Comparison of ENCODE assay signal across 14 cellular contexts in the genomic region with DNA sequence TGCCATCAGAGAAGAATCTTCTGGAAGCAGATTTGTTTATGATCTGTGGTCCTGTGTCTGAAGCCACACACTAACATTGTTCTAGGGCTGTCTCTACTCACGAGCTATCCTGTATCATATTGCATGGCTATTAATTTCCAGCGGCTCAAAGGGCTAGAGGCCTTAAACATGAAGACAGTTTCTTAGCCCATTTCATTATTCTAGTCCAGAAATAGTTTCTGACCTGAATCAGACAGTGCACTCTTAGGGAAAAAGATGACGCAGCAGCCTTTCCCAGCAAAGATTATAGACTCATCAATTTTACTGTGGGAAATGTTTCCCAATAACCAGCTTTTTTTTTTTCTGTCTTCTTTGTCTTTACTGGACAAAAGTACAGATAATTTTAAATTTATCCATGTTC.
DNase-seq lines count a peak whose midpoint lies in the region; ATAC-seq, FAIRE-seq and TF ChIP-seq lines count a peak whose summit lies in the region.
"Had no signal": no experiment of that assay in that cellular context is flagged by ENCODE, and none has a peak within 500 bp of the region (broad histone marks: within the 10 kb centered on the region; RNA-seq: fewer than 3 reads in every experiment).

No MANE protein-coding gene starts in this region.

- no peak overlapping the region for H3K4me3 ChIP-seq in RWPE2 (ENCODE audit: severe bottlenecking)
- no peak overlapping the region for H3K4me3 ChIP-seq in psoas muscle
- H3K4me3 ChIP-seq: K562 had no signal

- H3K4me3 Mint-ChIP-seq in CD14-positive monocyte = no peak overlapping the region
- H3K4me3 Mint-ChIP-seq: activated T-cell treated with anti-CD3 and anti-CD28 coated beads, Interleukin-2, amount 50 U/mL, for 24 hours; brain; CD8-positive, alpha-beta memory T cell had no signal

- peak; percentile 91 for DNase-seq in EL
- no peak for DNase-seq in RWPE2 (ENCODE audit: low spot score)
- DNase-seq in fibroblast of gingiva (ENCODE audit: low read depth) = peak; percentile 100
- no peak for DNase-seq in psoas muscle
- no peak for DNase-seq in GM12892 (ENCODE audit: insufficient read length)
- DNase-seq in NCI-H2171 (lab: John Stamatoyannopoulos, UW) = no peak
- no peak for DNase-seq in NCI-H82 treated with DMSO at 0.1 percent for 48 hours (lab: John Stamatoyannopoulos, UW; ENCODE audit: unreplicated experiment)
- DNase-seq in CD14-positive monocyte (ENCODE audit: low spot score) = no peak
- DNase-seq: activated T-cell treated with anti-CD3 and anti-CD28 coated beads, Interleukin-2, amount 50 U/mL, for 24 hours; CD8-positive, alpha-beta memory T cell; midbrain; NCI-H187 had no signal

- TF ChIP-seq CTCF in RWPE2 (IDR thresholded peaks at IDR 0.05; ENCODE audit: poor library complexity, severe bottlenecking) (no peak), psoas muscle (IDR thresholded peaks at IDR 0.05) (no peak), CD14-positive monocyte (IDR thresholded peaks at IDR 0.05) (no peak)

- no peaks in the 10 kb centered on the region for H3K27me3 ChIP-seq in RWPE2 (ENCODE audit: insufficient read depth, poor library complexity, severe bottlenecking)
- no peaks in the 10 kb centered on the region for H3K27me3 ChIP-seq in psoas muscle (ENCODE audit: insufficient read depth in 3 of 3, low read length in 2 of 3)

- intact Hi-C loops in psoas muscle (cut with DNase I) = no loop called here
- intact Hi-C loops in CD14-positive monocyte (cut with micrococcal nuclease) = no loop called here

- H3K27me3 Mint-ChIP-seq in CD14-positive monocyte (ENCODE audit: low read depth in 3 of 3) = no peaks in the 10 kb centered on the region
- H3K27me3 Mint-ChIP-seq: activated T-cell treated with anti-CD3 and anti-CD28 coated beads, Interleukin-2, amount 50 U/mL, for 24 hours; CD8-positive, alpha-beta memory T cell had no signal

- H3K36me3 ChIP-seq in RWPE2 (ENCODE audit: low read depth) = peaks cover 11% of the 10 kb centered on the region; the same call in 1 of the 2 replicates
- no peaks in the 10 kb centered on the region for H3K36me3 ChIP-seq in psoas muscle (ENCODE audit: insufficient read depth in 1 of 2, low read depth in 1 of 2)

- no peaks in the 10 kb centered on the region for H3K9me3 Mint-ChIP-seq in CD14-positive monocyte
- H3K9me3 Mint-ChIP-seq: activated T-cell treated with anti-CD3 and anti-CD28 coated beads, Interleukin-2, amount 50 U/mL, for 24 hours; brain; CD8-positive, alpha-beta memory T cell had no signal

- H3K4me1 Mint-ChIP-seq in CD14-positive monocyte = peaks cover 27% of the 10 kb centered on the region

- 29 to 56% (median 36%) methylated on average over 3 of the region's 3 CpGs for WGBS in psoas muscle, 3 donors

- peaks cover 8 to 13% of the 10 kb centered on the region in 2 donors for H3K36me3 Mint-ChIP-seq in CD14-positive monocyte
- H3K36me3 Mint-ChIP-seq: brain had no signal

- H3K27ac ChIP-seq in RWPE2 (ENCODE audit: poor library complexity, severe bottlenecking) = peak overlapping the region; percentile 36
- H3K27ac ChIP-seq in psoas muscle = peak overlapping the region; percentile 64

- no peak for FAIRE-seq in GM12892 (lab: Jason Lieb, UNC)
- FAIRE-seq: K562 had no signal

- ATAC-seq in RWPE2 (ENCODE audit: low read depth) (peak; percentile 82), psoas muscle (peak; percentile 80 to 89 (median 86))
- ATAC-seq: K562 had no signal

- H3K4me1 ChIP-seq in RWPE2 (ENCODE audit: insufficient read depth, poor library complexity, severe bottlenecking) (peaks cover 31% of the 10 kb centered on the region), psoas muscle (peaks cover 45% of the 10 kb centered on the region)

- peak overlapping the region in 1 of 7 donors; percentile 13 for H3K27ac Mint-ChIP-seq in CD14-positive monocyte

- H3K9me3 ChIP-seq in RWPE2 (ENCODE audit: severe bottlenecking) = no peaks in the 10 kb centered on the region
- H3K9me3 ChIP-seq in psoas muscle = no peaks in the 10 kb centered on the region

- TF ChIP-seq POLR2A in GM12892 (IDR thresholded peaks at IDR 0.05; ENCODE audit: low read depth, low read length) = no peak

Comparison
In these comparisons a context has a peak if more than half of its experiments do, and no peak if none do; other contexts are left out.
1. DNase-seq: peak in EL (single experiment) and fibroblast of gingiva (single experiment); none in RWPE2 (single experiment), psoas muscle (0 of 2), GM12892 (single experiment), NCI-H2171 (single experiment), NCI-H82 treated with DMSO at 0.1 percent for 48 hours (single experiment) and CD14-positive monocyte (single experiment).